8 cellular contexts compared by ENCODE assay signal in genomic region chr3:194487289-194488006, GRCh38. TPM values are rescaled to one million over a fixed set of nuclear protein-coding genes. Genes with fewer than 3 reads are reported as not detected.
DNase-seq lines count a peak whose midpoint lies in the region; ATAC-seq and TF ChIP-seq lines count a peak whose summit lies in the region.

No MANE protein-coding gene starts in this region.

- peaks cover 42% of the 10 kb centered on the region for H3K79me2 ChIP-seq in OCI-LY3 (ENCODE audit: low read length)

- H3K4me1 ChIP-seq in OCI-LY3 (ENCODE audit: low read length) = peaks cover 59% of the 10 kb centered on the region
- H3K4me1 ChIP-seq in heart left ventricle = peaks cover 0 to 72% (median 19%) of the 10 kb centered on the region in 12 donors
- peaks cover 22% of the 10 kb centered on the region for H3K4me1 ChIP-seq in psoas muscle

- peak overlapping the region; percentile 67 for H3K9ac ChIP-seq in OCI-LY3 (ENCODE audit: low read length)

- no peaks in the 10 kb centered on the region for H3K27me3 ChIP-seq in OCI-LY3 (ENCODE audit: low read depth, low read length)
- H3K27me3 ChIP-seq in heart left ventricle = no peaks in the 10 kb centered on the region
- no peaks in the 10 kb centered on the region for H3K27me3 ChIP-seq in psoas muscle (ENCODE audit: insufficient read depth in 3 of 3, low read length in 2 of 3)

- H3K4me3 ChIP-seq in OCI-LY3 (ENCODE audit: low read length) (peak overlapping the region; percentile 95), heart left ventricle (peak overlapping the region; percentile 49 to 91 (median 71)), psoas muscle (peak overlapping the region; percentile 74)

- WGBS in heart left ventricle, 4 donors = 10 to 20% (median 14%) methylated on average over 49 to 51 of the region's 51 CpGs
- 8 to 13% (median 9%) methylated on average over 49 to 51 of the region's 51 CpGs for WGBS in psoas muscle, 3 donors

- intact Hi-C loops in heart left ventricle (cut with DNase I) (loop anchor here in 6 of 10 donors (5.0 kb wide), 2 partner anchors 85 to 90 kb away; no protein-coding TSS in a partner anchor), psoas muscle (cut with DNase I) (loop anchor here (5.0 kb wide), 3 partner anchors 35 to 100 kb away; no protein-coding TSS in a partner anchor)

- peak overlapping the region; percentile 95 for H3K4me2 ChIP-seq in OCI-LY3 (ENCODE audit: low read length)

- no peak for TF ChIP-seq CTCF in 22Rv1 (IDR thresholded peaks at IDR 0.05)
- TF ChIP-seq CTCF in OCI-LY3 (IDR thresholded peaks at IDR 0.05; ENCODE audit: low read depth, low read length) = no peak
- TF ChIP-seq CTCF in heart left ventricle (IDR thresholded peaks at IDR 0.05) = no peak
- TF ChIP-seq CTCF in psoas muscle (IDR thresholded peaks at IDR 0.05) = no peak

- peak overlapping the region; percentile 32; the same call in 1 of the 2 replicates for H2AFZ ChIP-seq in OCI-LY3 (ENCODE audit: low read depth, low read length)

- no peak for TF ChIP-seq POLR2A in heart left ventricle (IDR thresholded peaks at IDR 0.05)

- H3K9me3 ChIP-seq in OCI-LY3 (ENCODE audit: insufficient read depth, low read length) (no peaks in the 10 kb centered on the region), heart left ventricle (no peaks in the 10 kb centered on the region), psoas muscle (no peaks in the 10 kb centered on the region)

- H3K27ac ChIP-seq in 22Rv1 (peak overlapping the region; percentile 81), OCI-LY3 (ENCODE audit: low read length) (peak overlapping the region; percentile 65), heart left ventricle (peak overlapping the region; percentile 74 to 93 (median 89)), psoas muscle (peak overlapping the region; percentile 77)

- peak; percentile 25 for DNase-seq in activated naive CD4-positive, alpha-beta T cell treated with anti-CD3 and anti-CD28 coated beads, Interleukin-2, amount 50 U/mL, for 16 hours
- DNase-seq in heart left ventricle (peak; percentile 42 to 74 (median 55)), psoas muscle (peak; percentile 53 to 67), T1000 (lab: John Stamatoyannopoulos, UW) (no peak)

- peaks cover 24% of the 10 kb centered on the region for H4K20me1 ChIP-seq in OCI-LY3 (ENCODE audit: insufficient read depth, low read length)

- ATAC-seq in GM18858 (IDR thresholded peaks at IDR 0.05; ENCODE audit: unreplicated experiment) (peak; percentile 10), HG03064 (IDR thresholded peaks at IDR 0.05; ENCODE audit: low read depth, unreplicated experiment) (peak; percentile 19), heart left ventricle (peak; percentile 2 to 60 (median 22)), psoas muscle (peak; percentile 5 to 34 (median 18))

- H3K36me3 ChIP-seq in OCI-LY3 (replicated peaks; ENCODE audit: low read depth, low read length) (peaks cover 14% of the 10 kb centered on the region), heart left ventricle (peaks cover 0 to 17% (median 2%) of the 10 kb centered on the region in 9 donors), psoas muscle (ENCODE audit: insufficient read depth in 1 of 2, low read depth in 1 of 2) (peaks cover 0 to 18% of the 10 kb centered on the region in 2 donors)

RNA-seq across cellular contexts. Expression of gene ATP13A3, which starts 0.6 kb away (rescaled TPM):
- total RNA-seq in heart left ventricle = 100 to 1,000 TPM in 5 of 9 donors, 10 to 100 TPM in 4; 37.8 to 237 (median 105) TPM
- 100 to 1,000 TPM in 1 of 2 donors, 10 to 100 TPM in 1; 26.6 to 117 TPM for polyA plus RNA-seq in heart left ventricle
- 10 to 100 TPM; 29.0 to 72.7 (median 50.3) TPM for total RNA-seq in psoas muscle
- 10 to 100 TPM; 10.4 to 59.1 (median 25.3) TPM for polyA plus RNA-seq in psoas muscle
